9 cellular contexts compared by ENCODE assay signal in the genomic region with DNA sequence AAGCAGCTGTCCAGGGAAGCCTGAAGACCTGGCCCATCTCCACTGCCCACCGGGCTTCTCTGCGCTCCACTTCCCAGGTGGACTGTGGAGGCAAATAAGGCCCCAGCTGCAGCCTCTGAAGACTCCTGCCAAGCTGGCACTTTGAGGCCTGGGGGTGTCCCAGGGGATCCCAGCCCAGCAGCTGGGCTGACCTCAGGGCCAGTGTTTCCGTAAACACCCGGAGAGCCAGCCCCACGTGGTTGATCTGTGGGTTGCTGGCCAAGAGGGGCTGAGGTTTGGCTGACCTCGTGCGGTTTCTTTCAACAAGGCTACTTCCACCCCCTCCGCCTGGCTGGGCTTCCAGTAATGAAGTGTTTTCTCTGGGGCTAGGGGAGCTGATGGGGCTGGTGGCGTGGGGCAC. TPM values are rescaled to one million over a fixed set of nuclear protein-coding genes. Genes with fewer than 3 reads are reported as not detected.
DNase-seq lines count a peak whose midpoint lies in the region; ATAC-seq and TF ChIP-seq lines count a peak whose summit lies in the region.
"Had no signal": no experiment of that assay in that cellular context is flagged by ENCODE, and none has a peak within 500 bp of the region (broad histone marks: within the 10 kb centered on the region; RNA-seq: fewer than 3 reads in every experiment).

No MANE protein-coding gene starts in this region.

- H3K4me2 ChIP-seq in BLaER1 (peak overlapping the region; percentile 96), neural progenitor cell (no peak overlapping the region)

- H3K79me2 ChIP-seq in neural progenitor cell (ENCODE audit: low read depth) = no peaks in the 10 kb centered on the region

- H3K27ac ChIP-seq in BLaER1 (peak overlapping the region; percentile 77), cingulate gyrus (ENCODE audit: low read depth, low read length) (peak overlapping the region; percentile 89), neural progenitor cell (no peak overlapping the region)

- no peak overlapping the region for H2AFZ ChIP-seq in neural progenitor cell (replicated peaks)

- H3K9me3 Mint-ChIP-seq in neural progenitor cell = no peaks in the 10 kb centered on the region
- H3K9me3 Mint-ChIP-seq in activated CD8-positive, alpha-beta memory T cell treated with anti-CD3 and anti-CD28 coated beads, Interleukin-2, amount 10 ng/mL, durations not matched to agents 7 days and 5 days (ENCODE audit: low read depth) = no peaks in the 10 kb centered on the region
- H3K9me3 Mint-ChIP-seq: activated naive CD4-positive, alpha-beta T cell treated with anti-CD3 and anti-CD28 coated beads, Interleukin-2, amount 50 U/mL, for 72 hours had no signal

- H4K20me1 ChIP-seq in BLaER1 = no peaks in the 10 kb centered on the region
- no peaks in the 10 kb centered on the region for H4K20me1 ChIP-seq in neural progenitor cell (ENCODE audit: low read depth)

- DNase-seq in mesenteric fat pad (ENCODE audit: low spot score) (peak; percentile 92), neural progenitor cell (ENCODE audit: low spot score) (no peak), NCI-H1105 treated with DMSO at 0.1 percent for 48 hours (lab: John Stamatoyannopoulos, UW) (no peak)
- DNase-seq in activated CD8-positive, alpha-beta memory T cell treated with anti-CD3 and anti-CD28 coated beads, Interleukin-2, amount 10 ng/mL, durations not matched to agents 7 days and 5 days = no peak

- CTCF ChIA-PET in activated CD8-positive, alpha-beta memory T cell treated with anti-CD3 and anti-CD28 coated beads, Interleukin-2, amount 10 ng/mL, durations not matched to agents 7 days and 5 days (lab: Charles Lee) = interaction anchor here (1.6 kb wide), 1 partner anchor 18 kb away, joined by 9 read pairs; no protein-coding TSS in a partner anchor

- H3K4me1 ChIP-seq in BLaER1 = peaks cover 86% of the 10 kb centered on the region
- H3K4me1 ChIP-seq in neural progenitor cell = peaks cover 18% of the 10 kb centered on the region

- TF ChIP-seq CTCF in neural progenitor cell (IDR thresholded peaks at IDR 0.05) = no peak

- peak overlapping the region; percentile 45 for H3K4me3 ChIP-seq in BLaER1
- H3K4me3 ChIP-seq in neural progenitor cell = no peak overlapping the region

- H3K4me3 Mint-ChIP-seq in neural progenitor cell = no peak overlapping the region
- H3K4me3 Mint-ChIP-seq in activated CD8-positive, alpha-beta memory T cell treated with anti-CD3 and anti-CD28 coated beads, Interleukin-2, amount 10 ng/mL, durations not matched to agents 7 days and 5 days = no peak overlapping the region

- H3K36me3 ChIP-seq in BLaER1 = no peaks in the 10 kb centered on the region
- no peaks in the 10 kb centered on the region for H3K36me3 ChIP-seq in neural progenitor cell

- H3K4me1 Mint-ChIP-seq in neural progenitor cell = peaks cover 38% of the 10 kb centered on the region
- H3K4me1 Mint-ChIP-seq in activated CD8-positive, alpha-beta memory T cell treated with anti-CD3 and anti-CD28 coated beads, Interleukin-2, amount 10 ng/mL, durations not matched to agents 7 days and 5 days = no peaks in the 10 kb centered on the region

- no peaks in the 10 kb centered on the region for H3K36me3 Mint-ChIP-seq in neural progenitor cell
- H3K36me3 Mint-ChIP-seq in activated CD8-positive, alpha-beta memory T cell treated with anti-CD3 and anti-CD28 coated beads, Interleukin-2, amount 10 ng/mL, durations not matched to agents 7 days and 5 days = no peaks in the 10 kb centered on the region
- H3K36me3 Mint-ChIP-seq: activated naive CD4-positive, alpha-beta T cell treated with anti-CD3 and anti-CD28 coated beads, Interleukin-2, amount 50 U/mL, for 72 hours had no signal

- H3K27ac Mint-ChIP-seq in neural progenitor cell = no peak overlapping the region
- no peak overlapping the region for H3K27ac Mint-ChIP-seq in activated CD8-positive, alpha-beta memory T cell treated with anti-CD3 and anti-CD28 coated beads, Interleukin-2, amount 10 ng/mL, durations not matched to agents 7 days and 5 days
- H3K27ac Mint-ChIP-seq: activated naive CD4-positive, alpha-beta T cell treated with anti-CD3 and anti-CD28 coated beads, Interleukin-2, amount 50 U/mL, for 72 hours had no signal

- H3K9me3 ChIP-seq in BLaER1 (no peaks in the 10 kb centered on the region), neural progenitor cell (ENCODE audit: low read depth) (no peaks in the 10 kb centered on the region)

- ATAC-seq in HG03432 (IDR thresholded peaks at IDR 0.05; ENCODE audit: unreplicated experiment) (peak; percentile 47), GM21576 (IDR thresholded peaks at IDR 0.05; ENCODE audit: unreplicated experiment) (no peak)
- ATAC-seq in activated CD8-positive, alpha-beta memory T cell treated with anti-CD3 and anti-CD28 coated beads, Interleukin-2, amount 10 ng/mL, durations not matched to agents 7 days and 5 days = no peak

- H3K9ac ChIP-seq in BLaER1 (peak overlapping the region; percentile 48; the same call in 1 of the 2 replicates), neural progenitor cell (no peak overlapping the region)

- H3K27me3 ChIP-seq in BLaER1 (no peaks in the 10 kb centered on the region), neural progenitor cell (no peaks in the 10 kb centered on the region)

- peaks cover 9% of the 10 kb centered on the region for H3K27me3 Mint-ChIP-seq in neural progenitor cell (ENCODE audit: insufficient read depth, low read depth)
- peaks cover 7% of the 10 kb centered on the region for H3K27me3 Mint-ChIP-seq in activated CD8-positive, alpha-beta memory T cell treated with anti-CD3 and anti-CD28 coated beads, Interleukin-2, amount 10 ng/mL, durations not matched to agents 7 days and 5 days

- H3F3A ChIP-seq in neural progenitor cell (ENCODE audit: low read depth) = peaks cover 4% of the 10 kb centered on the region

RNA-seq across cellular contexts. Expression of a gene that starts 12.4 kb away (rescaled TPM):
- total RNA-seq in mesenteric fat pad (51.5 TPM), neural progenitor cell (ENCODE audit: low replicate concordance) (not detected in 2 replicates)
- not detected for total RNA-seq in activated CD8-positive, alpha-beta memory T cell treated with anti-CD3 and anti-CD28 coated beads, Interleukin-2, amount 10 ng/mL, durations not matched to agents 7 days and 5 days
- total RNA-seq: activated naive CD4-positive, alpha-beta T cell treated with anti-CD3 and anti-CD28 coated beads, Interleukin-2, amount 50 U/mL, for 72 hours had no signal

RNA-seq across cellular contexts. Expression of a gene that starts 42.9 kb away (rescaled TPM):
- 3.1 TPM for total RNA-seq in mesenteric fat pad
- total RNA-seq in neural progenitor cell (ENCODE audit: low replicate concordance) = 0.21 TPM in 1 of 2 replicates, not detected in the other
- not detected for total RNA-seq in activated CD8-positive, alpha-beta memory T cell treated with anti-CD3 and anti-CD28 coated beads, Interleukin-2, amount 10 ng/mL, durations not matched to agents 7 days and 5 days

RNA-seq across cellular contexts. Expression of a gene that starts 51.3 kb away (rescaled TPM):
- 12.2 TPM for total RNA-seq in mesenteric fat pad
- total RNA-seq in neural progenitor cell (ENCODE audit: low replicate concordance) = 29.7 and 52.5 TPM in 2 replicates
- 100 to 1,000 TPM in 1 of 2 experiments, 10 to 100 TPM in 1; 81.4 to 114 TPM for total RNA-seq in activated CD8-positive, alpha-beta memory T cell treated with anti-CD3 and anti-CD28 coated beads, Interleukin-2, amount 10 ng/mL, durations not matched to agents 7 days and 5 days

Comparison
In these comparisons a context has a peak if more than half of its experiments do, and no peak if none do; other contexts are left out.
1. RNA of a gene that starts 12.4 kb away (total RNA-seq): 51.5 TPM in mesenteric fat pad (single experiment); not detected in neural progenitor cell and not detected in activated CD8-positive, alpha-beta memory T cell treated with anti-CD3 and anti-CD28 coated beads, Interleukin-2, amount 10 ng/mL, durations not matched to agents 7 days and 5 days; every median in the first group is over 10 times any median in the second.